In the genomic region with DNA sequence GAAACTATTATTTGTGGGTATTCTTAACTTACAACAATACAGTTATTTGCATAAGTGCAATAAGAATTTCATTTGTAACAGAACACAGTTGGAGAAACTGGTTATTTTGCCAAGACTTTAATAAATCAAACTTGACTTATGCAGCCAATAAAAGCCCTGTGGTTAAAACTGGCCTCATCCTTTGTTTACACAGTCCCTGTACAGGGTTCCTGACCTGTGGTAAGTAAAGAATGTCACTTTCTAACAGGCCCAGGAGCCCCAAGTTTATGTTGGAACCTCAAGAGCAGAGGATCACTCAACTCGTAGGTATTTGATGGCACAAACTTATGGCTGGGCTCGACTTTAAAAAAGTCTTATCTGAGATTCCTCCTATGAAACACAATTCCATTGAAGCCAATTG, we compare ENCODE assay signal across 17 cellular contexts.
"Had no signal": no experiment of that assay in that cellular context is flagged by ENCODE, and none has a peak within 500 bp of the region (broad histone marks: within the 10 kb centered on the region; RNA-seq: fewer than 3 reads in every experiment).

No MANE protein-coding gene starts in this region.

- H3K4me3 ChIP-seq: lower lobe of right lung, smooth muscle cell had no signal

- DNase-seq: activated CD4-positive, alpha-beta memory T cell treated with anti-CD3 and anti-CD28 coated beads, Interleukin-2, amount 10 ng/mL, durations not matched to agents 7 days and 5 days; activated gamma-delta T cell treated with Interleukin-2 at 50 U/mL for 16 hours; activated naive CD8-positive, alpha-beta T cell treated with anti-CD3 and anti-CD28 coated beads, Interleukin-2, amount 10 ng/mL, durations not matched to agents 7 days and 5 days; activated T-cell treated with anti-CD3 and anti-CD28 coated beads, Interleukin-2, amount 50 U/mL, for 72 hours; anterior cingulate cortex; caudate nucleus; cortex of kidney; effector memory CD4-positive, alpha-beta T cell; hypothalamus; lower lobe of right lung; naive thymus-derived CD8-positive, alpha-beta T cell; posterior cingulate gyrus; right cardiac atrium; T-helper 9 cell; trophoblast cell had no signal

- ATAC-seq: activated T-cell treated with anti-CD3 and anti-CD28 coated beads, Interleukin-2, amount 50 U/mL, for 72 hours; lower lobe of right lung; naive thymus-derived CD8-positive, alpha-beta T cell; right cardiac atrium; stimulated activated effector memory CD8-positive, alpha-beta T cell treated with anti-CD3 and anti-CD28 coated beads, Interleukin-12 subunit alpha, Interleukin-12 subunit beta, amount 100 ng/mL, for 72 hours had no signal
